ENCODE assay signal across 8 cellular contexts in the genomic region with DNA sequence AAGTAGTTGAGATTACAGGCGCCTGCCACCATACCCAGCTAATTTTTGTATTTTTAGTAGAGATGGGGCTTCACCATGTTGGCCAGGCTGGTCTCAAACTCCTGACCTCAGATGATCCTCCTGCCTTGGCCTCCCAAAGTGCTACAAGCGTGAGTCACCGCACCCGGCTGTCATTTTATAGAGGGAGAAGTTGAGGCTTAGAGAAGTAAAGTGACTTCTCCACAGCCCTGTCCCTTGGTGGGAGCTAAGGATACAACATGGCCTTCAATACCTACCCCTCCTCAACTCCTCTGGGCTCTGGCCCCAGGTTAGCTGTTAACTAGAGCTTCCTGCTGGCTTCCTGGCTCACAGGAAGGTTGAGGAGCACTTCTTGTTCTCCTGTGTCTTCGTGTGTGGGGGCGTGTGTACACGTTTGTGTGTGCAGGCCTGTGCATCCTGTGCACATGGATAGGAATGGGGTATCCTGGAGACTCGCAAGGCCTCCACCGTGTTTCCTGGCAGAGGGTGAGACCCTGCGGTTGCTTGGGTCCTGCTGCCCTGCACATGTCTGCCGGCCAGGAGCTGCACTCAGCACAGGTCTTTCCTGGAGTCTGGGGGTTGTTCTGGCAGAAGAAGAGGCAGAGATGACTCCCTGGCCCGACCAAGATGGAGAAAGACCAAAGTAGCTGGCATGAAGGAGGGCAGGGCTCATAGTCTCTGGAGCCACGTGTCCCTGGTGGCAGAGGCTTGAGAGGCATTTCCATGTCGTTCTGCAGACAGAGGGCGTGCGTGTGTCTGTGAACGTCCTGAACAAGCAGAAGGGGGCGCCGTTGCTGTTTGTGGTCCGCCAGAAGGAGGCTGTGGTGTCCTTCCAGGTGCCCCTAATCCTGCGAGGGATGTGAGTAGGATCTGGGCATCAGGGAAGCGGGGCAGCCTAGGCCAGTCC. TPM values are rescaled to one million over a fixed set of nuclear protein-coding genes. Genes with fewer than 3 reads are reported as not detected.
DNase-seq lines count a peak whose midpoint lies in the region; ATAC-seq and TF ChIP-seq lines count a peak whose summit lies in the region.

No MANE protein-coding gene starts in this region.

- H3K27ac ChIP-seq in VCaP = peak overlapping the region; percentile 68; the same call in 1 of the 2 replicates
- no peak overlapping the region for H3K27ac ChIP-seq in liver (ENCODE audit: low read depth in 1 of 2, low read length in 2 of 2)

- H3K4me1 ChIP-seq in liver (ENCODE audit: control insufficient read depth in 4 of 4, insufficient read depth in 4 of 4, low read length in 3 of 4) = peaks cover 4 to 23% (median 18%) of the 10 kb centered on the region in 4 donors

- H3K9me3 ChIP-seq in liver (ENCODE audit: control insufficient read depth in 4 of 4, low read length in 3 of 4) = no peaks in the 10 kb centered on the region

- ATAC-seq in HG02973 (IDR thresholded peaks at IDR 0.05; ENCODE audit: unreplicated experiment) (no peak), GM18861 (IDR thresholded peaks at IDR 0.05; ENCODE audit: unreplicated experiment) (no peak)

- no peaks in the 10 kb centered on the region for H3K27me3 ChIP-seq in liver (ENCODE audit: control insufficient read depth in 4 of 4, insufficient read depth in 4 of 4, low read length in 3 of 4)

- DNase-seq in GM10266 (ENCODE audit: extremely low spot score) (peak; percentile 78), LNCaP clone FGC (ENCODE audit: low read depth) (no peak), cerebellar cortex (ENCODE audit: low spot score) (peak; percentile 75)
- peak; percentile 57 to 61 for DNase-seq in stimulated activated CD4-positive, alpha-beta T cell treated with anti-CD3 and anti-CD28 coated beads, Interleukin-2, amount 100 ng/mL, for 48 hours

- no peak overlapping the region for H3K9ac ChIP-seq in liver (ENCODE audit: low read depth in 1 of 2, low read length in 2 of 2)

- peak in 1 of 2 donors; percentile 55 for TF ChIP-seq RAD21 in liver (IDR thresholded peaks at IDR 0.05)

- WGBS in liver = 69% methylated on average over 22 of the region's 22 CpGs

- H3K4me3 ChIP-seq in LNCaP clone FGC (ENCODE audit: low read depth, low read length) (no peak overlapping the region), liver (ENCODE audit: low read depth in 1 of 3, low read length in 3 of 3) (no peak overlapping the region)

- peak; percentile 94 for TF ChIP-seq CTCF in GM10266 (IDR thresholded peaks at IDR 0.05; ENCODE audit: control insufficient read depth, insufficient read depth, low read depth, missing control alignments)
- TF ChIP-seq CTCF in LNCaP clone FGC (IDR thresholded peaks at IDR 0.05; ENCODE audit: control insufficient read depth, extremely low read depth, insufficient read depth) = peak; percentile 28; the same call in 1 of the 2 replicates
- no peak; the same call in 1 of the 2 replicates for TF ChIP-seq CTCF in VCaP (conservative IDR thresholded peaks at IDR 0.05)
- TF ChIP-seq CTCF in liver (IDR thresholded peaks at IDR 0.05; ENCODE audit: low read depth, low read length, missing input control) = peak; percentile 31

- peaks cover 3 to 21% (median 11%) of the 10 kb centered on the region in 4 donors for H3K36me3 ChIP-seq in liver (ENCODE audit: control insufficient read depth in 4 of 4, insufficient read depth in 3 of 4, low read depth in 1 of 4, low read length in 3 of 4)

TF ChIP-seq in liver, 16 proteins besides CTCF, POLR2A, EP300 and RAD21:
- TF ChIP-seq GABPA (IDR thresholded peaks at IDR 0.05 in 1 of 2, conservative IDR thresholded peaks at IDR 0.05 in 1 of 2) (no peak), NR2F2 (IDR thresholded peaks at IDR 0.05) (no peak), SP1 (IDR thresholded peaks at IDR 0.05) (no peak), JUND (IDR thresholded peaks at IDR 0.05) (no peak), HNF4G (IDR thresholded peaks at IDR 0.05) (no peak)
- TF ChIP-seq, protein P1, sequence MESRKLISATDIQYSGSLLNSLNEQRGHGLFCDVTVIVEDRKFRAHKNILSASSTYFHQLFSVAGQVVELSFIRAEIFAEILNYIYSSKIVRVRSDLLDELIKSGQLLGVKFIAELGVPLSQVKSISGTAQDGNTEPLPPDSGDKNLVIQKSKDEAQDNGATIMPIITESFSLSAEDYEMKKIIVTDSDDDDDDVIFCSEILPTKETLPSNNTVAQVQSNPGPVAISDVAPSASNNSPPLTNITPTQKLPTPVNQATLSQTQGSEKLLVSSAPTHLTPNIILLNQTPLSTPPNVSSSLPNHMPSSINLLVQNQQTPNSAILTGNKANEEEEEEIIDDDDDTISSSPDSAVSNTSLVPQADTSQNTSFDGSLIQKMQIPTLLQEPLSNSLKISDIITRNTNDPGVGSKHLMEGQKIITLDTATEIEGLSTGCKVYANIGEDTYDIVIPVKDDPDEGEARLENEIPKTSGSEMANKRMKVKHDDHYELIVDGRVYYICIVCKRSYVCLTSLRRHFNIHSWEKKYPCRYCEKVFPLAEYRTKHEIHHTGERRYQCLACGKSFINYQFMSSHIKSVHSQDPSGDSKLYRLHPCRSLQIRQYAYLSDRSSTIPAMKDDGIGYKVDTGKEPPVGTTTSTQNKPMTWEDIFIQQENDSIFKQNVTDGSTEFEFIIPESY (IDR thresholded peaks at IDR 0.05) = no peak
- TF ChIP-seq, protein P2, sequence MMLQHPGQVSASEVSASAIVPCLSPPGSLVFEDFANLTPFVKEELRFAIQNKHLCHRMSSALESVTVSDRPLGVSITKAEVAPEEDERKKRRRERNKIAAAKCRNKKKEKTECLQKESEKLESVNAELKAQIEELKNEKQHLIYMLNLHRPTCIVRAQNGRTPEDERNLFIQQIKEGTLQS (IDR thresholded peaks at IDR 0.05) = no peak
- TF ChIP-seq, protein P3, sequence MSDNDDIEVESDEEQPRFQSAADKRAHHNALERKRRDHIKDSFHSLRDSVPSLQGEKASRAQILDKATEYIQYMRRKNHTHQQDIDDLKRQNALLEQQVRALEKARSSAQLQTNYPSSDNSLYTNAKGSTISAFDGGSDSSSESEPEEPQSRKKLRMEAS (IDR thresholded peaks at IDR 0.05) = no peak

RNA-seq across cellular contexts. Expression of a gene that starts 2.4 kb away (rescaled TPM):
- total RNA-seq in liver = 10 to 100 TPM; 21.7 to 42.9 TPM
- polyA plus RNA-seq in liver = 10 to 100 TPM; 11.2 to 23.1 TPM

RNA-seq across cellular contexts. Expression of a gene that starts 18.2 kb away (rescaled TPM):
- 100 to 1,000 TPM in 1 of 2 donors, 1 to 10 TPM in 1; 7.4 to 168 TPM for total RNA-seq in liver
- polyA plus RNA-seq in liver = 100 to 1,000 TPM in 1 of 2 donors, 10 to 100 TPM in 1; 24.6 to 309 TPM

RNA-seq across cellular contexts. Expression of a gene that starts 36.8 kb away (rescaled TPM):
- 10 to 100 TPM; 33.4 to 39.8 TPM for total RNA-seq in liver
- 10 to 100 TPM; 12.7 to 16.4 TPM for polyA plus RNA-seq in liver

RNA-seq across cellular contexts. Expression of a gene that starts 51.0 kb away (rescaled TPM):
- total RNA-seq in liver = 10 to 100 TPM; 19.7 to 32.3 TPM
- polyA plus RNA-seq in liver = 10 to 100 TPM in 1 of 2 donors, 1 to 10 TPM in 1; 7.3 to 12.7 TPM

RNA-seq across cellular contexts. Expression of a gene that starts 51.5 kb away (rescaled TPM):
- 1 to 10 TPM; 6.0 to 6.1 TPM for total RNA-seq in liver
- polyA plus RNA-seq in liver = 1 to 10 TPM; 4.6 to 6.2 TPM
